9 cellular contexts compared by ENCODE assay signal in the genomic region with DNA sequence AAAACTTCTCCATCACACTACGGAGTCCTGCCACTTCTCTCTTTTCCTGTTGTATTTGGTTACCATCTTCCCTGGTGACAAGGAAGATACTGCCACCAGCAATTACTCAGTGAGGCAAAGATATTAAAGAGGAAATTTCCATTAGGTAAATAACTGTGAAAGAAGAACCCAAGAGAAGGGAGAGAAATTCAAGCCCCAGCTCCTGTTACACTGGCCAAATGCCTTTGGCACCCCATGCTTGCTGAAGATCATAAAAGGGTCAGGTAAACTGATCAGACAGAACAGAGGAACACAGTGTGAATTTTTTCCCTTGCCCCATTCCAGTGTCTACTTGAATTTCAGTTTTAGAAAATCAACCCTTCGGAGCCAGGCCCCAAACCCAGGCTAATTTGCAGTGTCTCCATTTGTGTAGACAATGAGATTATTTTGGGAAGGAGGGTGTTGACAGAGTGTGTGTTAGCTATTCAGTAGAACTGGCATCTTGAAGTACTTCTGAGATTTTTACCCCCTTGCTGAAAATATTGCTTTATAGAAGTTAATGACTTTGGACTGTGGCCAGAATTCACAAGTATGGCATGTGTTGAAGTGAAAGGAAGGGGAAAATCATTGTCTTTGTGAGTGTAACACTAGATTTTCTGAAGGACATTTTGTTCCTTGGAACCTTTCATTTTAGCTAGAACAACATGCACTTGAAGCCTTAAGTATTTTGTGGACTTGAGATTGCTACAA.
DNase-seq lines count a peak whose midpoint lies in the region; ATAC-seq, FAIRE-seq and TF ChIP-seq lines count a peak whose summit lies in the region.
"Had no signal": no experiment of that assay in that cellular context is flagged by ENCODE, and none has a peak within 500 bp of the region (broad histone marks: within the 10 kb centered on the region; RNA-seq: fewer than 3 reads in every experiment).

No MANE protein-coding gene starts in this region.

- in situ Hi-C loops in Panc1 (cut with HindIII; ENCODE audit: low pct_unique_long_range_greater_than_20kb, low sequenced_read_pairs), result no loop called here

- H3K23ac ChIP-seq in trophoblast cell (ENCODE audit: low read length), result no peak overlapping the region

- WGBS in trophoblast cell (ENCODE audit: extremely low coverage, insufficient coverage, insufficient read length), result no CpG with 5 or more reads among the region's 2 CpGs
- 87 to 98% (median 95%) methylated on average over 2 of the region's 2 CpGs for WGBS in small intestine, 3 donors

- H3K4me3 Mint-ChIP-seq in activated CD4-positive, alpha-beta T cell treated with anti-CD3 and anti-CD28 coated beads, Interleukin-2, amount 10 ng/mL, durations not matched to agents 7 days and 5 days, result no peak overlapping the region
- H3K4me3 Mint-ChIP-seq in immature natural killer cell, result peak overlapping the region; percentile 63 to 97 (median 87)
- no peak overlapping the region for H3K4me3 Mint-ChIP-seq in WTC11

- POLR2A ChIA-PET in activated CD4-positive, alpha-beta T cell treated with anti-CD3 and anti-CD28 coated beads, Interleukin-2, amount 10 ng/mL, durations not matched to agents 7 days and 5 days (lab: Charles Lee), result interaction anchor here (0.6 kb wide), 1 partner anchor 208 kb away, joined by 3 read pairs; no protein-coding TSS in a partner anchor
- POLR2A ChIA-PET in Panc1 (lab: Charles Lee), result no interaction called here
- POLR2A ChIA-PET in WTC11 (lab: Charles Lee), result no interaction called here

- no peak overlapping the region for H2AK5ac ChIP-seq in trophoblast cell (ENCODE audit: low read length)

- H3K27ac Mint-ChIP-seq in activated CD4-positive, alpha-beta T cell treated with anti-CD3 and anti-CD28 coated beads, Interleukin-2, amount 10 ng/mL, durations not matched to agents 7 days and 5 days, result peak overlapping the region; percentile 93
- H3K27ac Mint-ChIP-seq in immature natural killer cell (peak overlapping the region; percentile 94 to 98 (median 96)), WTC11 (no peak overlapping the region)

- BruUV-seq in Panc1 (replicated peaks; lab: Mats Ljungman, UMichigan), result no TSS peak

- H2BK12ac ChIP-seq in trophoblast cell (ENCODE audit: low read length), result no peak overlapping the region

- CTCF ChIA-PET in activated CD4-positive, alpha-beta T cell treated with anti-CD3 and anti-CD28 coated beads, Interleukin-2, amount 10 ng/mL, durations not matched to agents 7 days and 5 days (lab: Charles Lee), result interaction anchor here (0.9 to 2.0 kb wide), 5 partner anchors 12 to 60 kb away, joined by 3 to 9 read pairs (median 4); no protein-coding TSS in a partner anchor
- CTCF ChIA-PET in Panc1 (lab: Charles Lee) (no interaction called here), WTC11 (lab: Charles Lee) (no interaction called here)

- peaks cover 4% of the 10 kb centered on the region for H3K9me3 Mint-ChIP-seq in activated CD4-positive, alpha-beta T cell treated with anti-CD3 and anti-CD28 coated beads, Interleukin-2, amount 10 ng/mL, durations not matched to agents 7 days and 5 days
- no peaks in the 10 kb centered on the region for H3K9me3 Mint-ChIP-seq in immature natural killer cell
- no peaks in the 10 kb centered on the region for H3K9me3 Mint-ChIP-seq in WTC11

- no peak overlapping the region for H4K12ac ChIP-seq in trophoblast cell (ENCODE audit: low read depth, low read length)

- H4K91ac ChIP-seq in trophoblast cell (ENCODE audit: low read depth, low read length), result no peak overlapping the region

- no peak overlapping the region for H3K4me2 ChIP-seq in trophoblast cell (ENCODE audit: low read length)

- TF ChIP-seq CTCF in Panc1 (IDR thresholded peaks at IDR 0.05), result no peak
- no peak for TF ChIP-seq CTCF in WTC11 (IDR thresholded peaks at IDR 0.05)

- intact Hi-C loops in Panc1 (cut with micrococcal nuclease; ENCODE audit: unreplicated experiment), result no loop called here

- no peak for ATAC-seq in Panc1
- no peak for ATAC-seq in WTC11

- H3K27ac ChIP-seq in Panc1 (ENCODE audit: low read length), result peak overlapping the region; percentile 11; the same call in 1 of the 2 replicates
- peak overlapping the region; percentile 56 for H3K27ac ChIP-seq in substantia nigra (ENCODE audit: low read depth, low read length, poor library complexity, severe bottlenecking)
- no peak overlapping the region for H3K27ac ChIP-seq in trophoblast cell (ENCODE audit: low read depth, low read length)
- peak overlapping the region in 1 of 2 donors; percentile 60 for H3K27ac ChIP-seq in small intestine (ENCODE audit: low read depth in 1 of 2, low read length in 1 of 2)

- no peak overlapping the region for H3K18ac ChIP-seq in trophoblast cell (ENCODE audit: low read length)

- no peak overlapping the region for H2AFZ ChIP-seq in trophoblast cell (ENCODE audit: insufficient read depth, low read length, poor library complexity)

- peaks cover 86% of the 10 kb centered on the region for H3K4me1 Mint-ChIP-seq in activated CD4-positive, alpha-beta T cell treated with anti-CD3 and anti-CD28 coated beads, Interleukin-2, amount 10 ng/mL, durations not matched to agents 7 days and 5 days
- H3K4me1 Mint-ChIP-seq in immature natural killer cell (peaks cover 88 to 89% of the 10 kb centered on the region in 2 donors), WTC11 (peaks cover 24% of the 10 kb centered on the region)

- H3K4me1 ChIP-seq in Panc1 (ENCODE audit: control insufficient read depth, insufficient read depth, low read length) (peaks cover 32% of the 10 kb centered on the region), trophoblast cell (ENCODE audit: control insufficient read depth in 1 of 2, insufficient read depth in 2 of 2, low read length in 2 of 2) (peaks cover 8 to 17% of the 10 kb centered on the region in 2 experiments), small intestine (ENCODE audit: control insufficient read depth in 2 of 2, insufficient read depth in 1 of 2, low read depth in 1 of 2, low read length in 1 of 2) (peaks cover 3 to 24% of the 10 kb centered on the region in 2 donors)

- no peak for FAIRE-seq in small intestine (lab: Jason Lieb, UNC)
- FAIRE-seq: H1 had no signal

- H3K27me3 Mint-ChIP-seq in activated CD4-positive, alpha-beta T cell treated with anti-CD3 and anti-CD28 coated beads, Interleukin-2, amount 10 ng/mL, durations not matched to agents 7 days and 5 days, result peaks cover 8% of the 10 kb centered on the region
- H3K27me3 Mint-ChIP-seq in immature natural killer cell (ENCODE audit: low read depth in 3 of 3), result peaks cover 0 to 6% (median 0%) of the 10 kb centered on the region in 3 donors
- no peaks in the 10 kb centered on the region for H3K27me3 Mint-ChIP-seq in WTC11 (ENCODE audit: low read depth)

- H3K27me3 ChIP-seq in Panc1 (ENCODE audit: control insufficient read depth, insufficient read depth, low read length), result no peaks in the 10 kb centered on the region
- H3K27me3 ChIP-seq in trophoblast cell (ENCODE audit: insufficient read depth, low read length), result no peaks in the 10 kb centered on the region
- no peaks in the 10 kb centered on the region for H3K27me3 ChIP-seq in small intestine (ENCODE audit: control insufficient read depth in 2 of 2, insufficient read depth in 2 of 2, low read length in 2 of 2)

- no peak overlapping the region for H2BK5ac ChIP-seq in trophoblast cell (ENCODE audit: low read depth, low read length, poor library complexity)

- H3K79me1 ChIP-seq in trophoblast cell (ENCODE audit: low read length), result no peaks in the 10 kb centered on the region

- H3K36me3 ChIP-seq in Panc1 (ENCODE audit: control insufficient read depth, insufficient read depth, low read length) (no peaks in the 10 kb centered on the region), trophoblast cell (ENCODE audit: control insufficient read depth in 1 of 2, insufficient read depth in 2 of 2, low read length in 2 of 2) (peaks cover 2 to 3% of the 10 kb centered on the region in 2 experiments), small intestine (ENCODE audit: control insufficient read depth in 2 of 2, insufficient read depth in 2 of 2, low read length in 2 of 2) (peaks cover 0 to 2% of the 10 kb centered on the region in 2 donors)

- H3K9ac ChIP-seq in trophoblast cell (ENCODE audit: low read length), result no peak overlapping the region

- H3K36me3 Mint-ChIP-seq in activated CD4-positive, alpha-beta T cell treated with anti-CD3 and anti-CD28 coated beads, Interleukin-2, amount 10 ng/mL, durations not matched to agents 7 days and 5 days (ENCODE audit: low read depth), result peaks cover 66% of the 10 kb centered on the region
- peaks cover 0 to 20% (median 15%) of the 10 kb centered on the region in 3 donors for H3K36me3 Mint-ChIP-seq in immature natural killer cell
- no peaks in the 10 kb centered on the region for H3K36me3 Mint-ChIP-seq in WTC11

- no peak overlapping the region for H3K4ac ChIP-seq in trophoblast cell (ENCODE audit: low read depth, low read length)

- H3K9me3 ChIP-seq in Panc1 (ENCODE audit: control insufficient read depth, insufficient read depth, low read depth, low read length), result no peaks in the 10 kb centered on the region
- H3K9me3 ChIP-seq in trophoblast cell (ENCODE audit: insufficient read depth, low read depth, low read length), result no peaks in the 10 kb centered on the region
- H3K9me3 ChIP-seq in small intestine (ENCODE audit: control insufficient read depth, low read depth), result no peaks in the 10 kb centered on the region

- no peak overlapping the region for H4K8ac ChIP-seq in trophoblast cell (ENCODE audit: low read depth, low read length)

- H3K14ac ChIP-seq in trophoblast cell (ENCODE audit: low read length), result no peak overlapping the region

- no peak overlapping the region for H2BK120ac ChIP-seq in trophoblast cell (ENCODE audit: insufficient read depth, low read length, poor library complexity)

- H3K79me2 ChIP-seq in trophoblast cell (ENCODE audit: control insufficient read depth, insufficient read depth, low read length, poor library complexity), result no peaks in the 10 kb centered on the region

- H3K4me3 ChIP-seq in Panc1 (ENCODE audit: low read depth in 2 of 2, low read length in 2 of 2), result no peak overlapping the region
- H3K4me3 ChIP-seq in trophoblast cell (ENCODE audit: low read depth, low read length), result no peak overlapping the region
- H3K4me3 ChIP-seq in small intestine (ENCODE audit: low read depth in 1 of 2, low read length in 2 of 2), result no peak overlapping the region

- DNase-seq in activated CD4-positive, alpha-beta T cell treated with anti-CD3 and anti-CD28 coated beads, Interleukin-2, amount 10 ng/mL, durations not matched to agents 7 days and 5 days, result no peak
- no peak for DNase-seq in activated CD4-positive, alpha-beta T cell treated with anti-CD3 and anti-CD28 coated beads, Interleukin-2, amount 50 U/mL, for 1 hour
- DNase-seq in Panc1 (ENCODE audit: low read depth, low spot score), result no peak
- DNase-seq in immature natural killer cell, result no peak
- no peak for DNase-seq in substantia nigra (lab: John Stamatoyannopoulos, UW)
- no peak for DNase-seq in trophoblast cell
- no peak for DNase-seq in WTC11 (ENCODE audit: low spot score)
- no peak for DNase-seq in small intestine

TF ChIP-seq in WTC11, 78 proteins besides CTCF, POLR2A, EP300 and RAD21 (continues in another document):
- TF ChIP-seq ZNF317 (CRISPR knock-in tag; IDR thresholded peaks at IDR 0.05; ENCODE audit: borderline replicate concordance, low read depth), result no peak
- no peak for TF ChIP-seq TP53 (CRISPR knock-in tag; IDR thresholded peaks at IDR 0.05)
- TF ChIP-seq ZNF121 (CRISPR knock-in tag; IDR thresholded peaks at IDR 0.05), result no peak

Comparison
In these comparisons a context has a peak if more than half of its experiments do, and no peak if none do; other contexts are left out.
1. H3K4me3 Mint-ChIP-seq: peak in immature natural killer cell (5 of 5); none in activated CD4-positive, alpha-beta T cell treated with anti-CD3 and anti-CD28 coated beads, Interleukin-2, amount 10 ng/mL, durations not matched to agents 7 days and 5 days (single experiment) and WTC11 (single experiment).